20 cellular contexts compared by ENCODE assay signal in genomic region chr9:94199776-94200175, GRCh38. TPM values are rescaled to one million over a fixed set of nuclear protein-coding genes. Genes with fewer than 3 reads are reported as not detected.
DNase-seq lines count a peak whose midpoint lies in the region; ATAC-seq and TF ChIP-seq lines count a peak whose summit lies in the region.
"Had no signal": no experiment of that assay in that cellular context is flagged by ENCODE, and none has a peak within 500 bp of the region (broad histone marks: within the 10 kb centered on the region; RNA-seq: fewer than 3 reads in every experiment).

No MANE protein-coding gene starts in this region.

- H3K9me3 ChIP-seq in prostate gland: no peaks in the 10 kb centered on the region
- H3K9me3 ChIP-seq: SJSA1 had no signal

- no peak overlapping the region for H3K4me3 Mint-ChIP-seq in activated CD8-positive, alpha-beta T cell treated with anti-CD3 and anti-CD28 coated beads for 36 hours
- H3K4me3 Mint-ChIP-seq in activated naive CD4-positive, alpha-beta T cell treated with anti-CD3 and anti-CD28 coated beads, Interleukin-2, amount 10 ng/mL, durations not matched to agents 7 days and 5 days: no peak overlapping the region
- H3K4me3 Mint-ChIP-seq: CD4-positive, alpha-beta T cell had no signal

- H3K36me3 Mint-ChIP-seq in activated CD8-positive, alpha-beta T cell treated with anti-CD3 and anti-CD28 coated beads for 36 hours (ENCODE audit: low read depth): peaks cover 18% of the 10 kb centered on the region
- H3K36me3 Mint-ChIP-seq in activated naive CD4-positive, alpha-beta T cell treated with anti-CD3 and anti-CD28 coated beads, Interleukin-2, amount 10 ng/mL, durations not matched to agents 7 days and 5 days: peaks cover 9% of the 10 kb centered on the region

- no peak for TF ChIP-seq POLR2A in prostate gland (IDR thresholded peaks at IDR 0.05)

- H3K27me3 Mint-ChIP-seq in activated CD8-positive, alpha-beta T cell treated with anti-CD3 and anti-CD28 coated beads for 36 hours: no peaks in the 10 kb centered on the region
- H3K27me3 Mint-ChIP-seq in activated naive CD4-positive, alpha-beta T cell treated with anti-CD3 and anti-CD28 coated beads, Interleukin-2, amount 10 ng/mL, durations not matched to agents 7 days and 5 days: peaks cover 4% of the 10 kb centered on the region
- H3K27me3 Mint-ChIP-seq: CD4-positive, alpha-beta T cell had no signal

- H3K4me1 ChIP-seq in prostate gland (replicated peaks): no peaks in the 10 kb centered on the region
- H3K4me1 ChIP-seq: BLaER1 treated with 17β-estradiol and CSF1 and Interleukin-3, amounts not matched to agents 10 nM and 100 nM; SJSA1 had no signal

- no peak overlapping the region for H3K27ac ChIP-seq in prostate gland
- H3K27ac ChIP-seq: BLaER1 treated with 17β-estradiol and CSF1 and Interleukin-3, amounts not matched to agents 10 nM and 100 nM; GM23248; SJSA1 had no signal

- peaks cover 24% of the 10 kb centered on the region for H3K9me3 Mint-ChIP-seq in activated CD8-positive, alpha-beta T cell treated with anti-CD3 and anti-CD28 coated beads for 36 hours
- H3K9me3 Mint-ChIP-seq in activated naive CD4-positive, alpha-beta T cell treated with anti-CD3 and anti-CD28 coated beads, Interleukin-2, amount 10 ng/mL, durations not matched to agents 7 days and 5 days: peaks cover 19% of the 10 kb centered on the region

- POLR2A ChIA-PET in activated CD8-positive, alpha-beta T cell treated with anti-CD3 and anti-CD28 coated beads for 36 hours (lab: Charles Lee): no interaction called here

- CTCF ChIA-PET in activated CD8-positive, alpha-beta T cell treated with anti-CD3 and anti-CD28 coated beads for 36 hours (lab: Charles Lee): no interaction called here
- CTCF ChIA-PET in activated naive CD4-positive, alpha-beta T cell treated with anti-CD3 and anti-CD28 coated beads, Interleukin-2, amount 10 ng/mL, durations not matched to agents 7 days and 5 days (lab: Charles Lee): no interaction called here

- ATAC-seq in activated CD8-positive, alpha-beta T cell treated with anti-CD3 and anti-CD28 coated beads for 36 hours: no peak

- H3K4me1 Mint-ChIP-seq in activated CD8-positive, alpha-beta T cell treated with anti-CD3 and anti-CD28 coated beads for 36 hours (ENCODE audit: low read depth): no peaks in the 10 kb centered on the region
- H3K4me1 Mint-ChIP-seq in activated naive CD4-positive, alpha-beta T cell treated with anti-CD3 and anti-CD28 coated beads, Interleukin-2, amount 10 ng/mL, durations not matched to agents 7 days and 5 days: peaks cover 2% of the 10 kb centered on the region

- H3K27ac Mint-ChIP-seq in activated CD8-positive, alpha-beta T cell treated with anti-CD3 and anti-CD28 coated beads for 36 hours: no peak overlapping the region
- no peak overlapping the region for H3K27ac Mint-ChIP-seq in activated naive CD4-positive, alpha-beta T cell treated with anti-CD3 and anti-CD28 coated beads, Interleukin-2, amount 10 ng/mL, durations not matched to agents 7 days and 5 days
- H3K27ac Mint-ChIP-seq: CD4-positive, alpha-beta T cell had no signal

- H3K4me3 ChIP-seq in AG10803 (ENCODE audit: low read length) (no peak overlapping the region), retinal pigment epithelial cell (ENCODE audit: low read length) (no peak overlapping the region), prostate gland (no peak overlapping the region)
- H3K4me3 ChIP-seq: BLaER1 treated with 17β-estradiol and CSF1 and Interleukin-3, amounts not matched to agents 10 nM and 100 nM; GM23248; SJSA1 had no signal

- intact Hi-C loops in activated CD8-positive, alpha-beta T cell treated with anti-CD3 and anti-CD28 coated beads for 36 hours (cut with micrococcal nuclease): no loop called here
- intact Hi-C loops in prostate gland (cut with DNase I): no loop called here

- H3K27me3 ChIP-seq in prostate gland (replicated peaks; ENCODE audit: insufficient read depth): no peaks in the 10 kb centered on the region
- H3K27me3 ChIP-seq: BLaER1 treated with 17β-estradiol and CSF1 and Interleukin-3, amounts not matched to agents 10 nM and 100 nM; SJSA1 had no signal

- peak; percentile 56 for DNase-seq in AG10803 (ENCODE audit: low read depth)
- DNase-seq in amniotic stem cell (lab: John Stamatoyannopoulos, UW): peak; percentile 12
- DNase-seq in fibroblast of gingiva (ENCODE audit: low read depth): peak; percentile 52
- DNase-seq in retinal pigment epithelial cell (ENCODE audit: low read depth): peak; percentile 72
- no peak for DNase-seq in activated CD8-positive, alpha-beta T cell treated with anti-CD3 and anti-CD28 coated beads for 36 hours
- DNase-seq in activated naive CD4-positive, alpha-beta T cell treated with anti-CD3 and anti-CD28 coated beads, Interleukin-2, amount 10 ng/mL, durations not matched to agents 7 days and 5 days: no peak
- no peak for DNase-seq in prostate gland (ENCODE audit: low spot score)
- DNase-seq: AML-193; CD4-positive, alpha-beta T cell; GM23248; H7; KG1; MM.1S; NCI-H2029; NCI-H446; NCI-H526; Right ventricle myocardium superior; RPMI8226 had no signal

- no peak for TF ChIP-seq CTCF in AG10803 (conservative IDR thresholded peaks at IDR 0.05; ENCODE audit: low read length)
- no peak for TF ChIP-seq CTCF in retinal pigment epithelial cell (conservative IDR thresholded peaks at IDR 0.05; ENCODE audit: low read depth, low read length)
- TF ChIP-seq CTCF in activated CD8-positive, alpha-beta T cell treated with anti-CD3 and anti-CD28 coated beads for 36 hours (IDR thresholded peaks at IDR 0.05): no peak
- no peak for TF ChIP-seq CTCF in prostate gland (IDR thresholded peaks at IDR 0.05)

- no peaks in the 10 kb centered on the region for H3K36me3 ChIP-seq in prostate gland
- H3K36me3 ChIP-seq: SJSA1 had no signal

RNA-seq across cellular contexts. Expression of gene ZNF169, which starts 59.3 kb away (rescaled TPM):
- total RNA-seq in activated CD8-positive, alpha-beta T cell treated with anti-CD3 and anti-CD28 coated beads for 36 hours: 1 to 10 TPM; 5.5 to 5.7 TPM
- 10 to 100 TPM in 1 of 2 donors, 1 to 10 TPM in 1; 6.0 to 21.2 TPM for total RNA-seq in prostate gland

Comparison
In these comparisons a context has a peak if more than half of its experiments do, and no peak if none do; other contexts are left out.
1. DNase-seq: peak in AG10803 (single experiment), amniotic stem cell (single experiment), fibroblast of gingiva (single experiment) and retinal pigment epithelial cell (single experiment); none in activated CD8-positive, alpha-beta T cell treated with anti-CD3 and anti-CD28 coated beads for 36 hours (single experiment), activated naive CD4-positive, alpha-beta T cell treated with anti-CD3 and anti-CD28 coated beads, Interleukin-2, amount 10 ng/mL, durations not matched to agents 7 days and 5 days (single experiment) and prostate gland (single experiment).